Comparison of ENCODE assay signal across 8 cellular contexts in genomic region chr17:3893003-3893719, GRCh38. TPM values are rescaled to one million over a fixed set of nuclear protein-coding genes. Genes with fewer than 3 reads are reported as not detected.
DNase-seq lines count a peak whose midpoint lies in the region; TF ChIP-seq lines count a peak whose summit lies in the region.

CAMKK1 (minus strand) TSS chr17:3893053; CDS start chr17:3885687, 7,366 bp downstream.

- no peaks in the 10 kb centered on the region for H4K20me1 ChIP-seq in OCI-LY7 (ENCODE audit: insufficient read depth, low read length)

- peaks cover 7% of the 10 kb centered on the region; the same call in 1 of the 2 replicates for H3K4me1 ChIP-seq in Caco-2
- H3K4me1 ChIP-seq in OCI-LY7 (ENCODE audit: insufficient read depth, low read length, poor library complexity, severe bottlenecking): peaks cover 52% of the 10 kb centered on the region
- peaks cover 6 to 53% of the 10 kb centered on the region in 2 donors for H3K4me1 ChIP-seq in esophagus (ENCODE audit: control insufficient read depth in 2 of 2, insufficient read depth in 2 of 2, low read length in 1 of 2)
- peaks cover 46% of the 10 kb centered on the region for H3K4me1 ChIP-seq in muscle layer of colon (ENCODE audit: insufficient read depth, low read length)

- DNase-seq in Caco-2 (peak; percentile 84 to 88), GM20000 (ENCODE audit: low spot score) (peak; percentile 100), HT-29 (ENCODE audit: low spot score) (peak; percentile 78), OCI-LY7 (ENCODE audit: low spot score) (peak; percentile 92), activated T-cell treated with anti-CD3 and anti-CD28 coated beads for 48 hours (ENCODE audit: low read depth) (peak; percentile 93)
- peak; percentile 72 to 75 for DNase-seq in stimulated activated CD8-positive, alpha-beta memory T cell treated with anti-CD3 and anti-CD28 coated beads, Interleukin-7, amount 100 ng/mL, for 1 hour (ENCODE audit: low read depth in 2 of 2)

- H3K27ac Mint-ChIP-seq in Caco-2 (ENCODE audit: unreplicated experiment): peak within 1 kb of the TSS; percentile 91

- POLR2A ChIA-PET in Caco-2 (lab: Charles Lee) (interaction anchor here (0.6 kb wide), 1 partner anchor 55 kb away, joined by 4 read pairs; no protein-coding TSS in a partner anchor), OCI-LY7 (lab: Charles Lee) (interaction anchor here (0.5 to 0.6 kb wide), 2 partner anchors 46 to 114 kb away, joined by 3 read pairs; no protein-coding TSS in a partner anchor)

- no TSS peak for BruUV-seq in Caco-2 (replicated peaks; lab: Mats Ljungman, UMichigan)
- BruUV-seq in OCI-LY7 (replicated peaks; lab: Mats Ljungman, UMichigan): no TSS peak

- no peaks in the 10 kb centered on the region for H3K9me2 ChIP-seq in OCI-LY7 (ENCODE audit: insufficient read depth, low read length)

- peak within 1 kb of the TSS; percentile 78 for H3K4me2 ChIP-seq in OCI-LY7 (ENCODE audit: low read length)

- H3K4me1 Mint-ChIP-seq in Caco-2 (ENCODE audit: low read depth, unreplicated experiment): peaks cover 9% of the 10 kb centered on the region

- H3K4me3 ChIP-seq in Caco-2 (ENCODE audit: low read depth, low read length): peak within 1 kb of the TSS; percentile 62
- peak within 1 kb of the TSS; percentile 68 for H3K4me3 ChIP-seq in OCI-LY7 (ENCODE audit: low read depth, low read length, poor library complexity, severe bottlenecking)
- H3K4me3 ChIP-seq in esophagus (ENCODE audit: low read depth in 1 of 2, low read length in 2 of 2): peak within 1 kb of the TSS; percentile 51 to 58
- peak within 1 kb of the TSS; percentile 58 to 77 for H3K4me3 ChIP-seq in muscle layer of colon (ENCODE audit: low read depth in 1 of 2, low read length in 2 of 2)

- CTCF ChIA-PET in Caco-2 (lab: Charles Lee): interaction anchor here (0.6 to 2.3 kb wide), 6 partner anchors 21 to 465 kb away, joined by 3 to 11 read pairs (median 3); partner anchors contain the start of gene NCBP3
- CTCF ChIA-PET in OCI-LY7 (lab: Charles Lee; ENCODE audit: unreplicated experiment): interaction anchor here (0.6 to 0.7 kb wide), 2 partner anchors 84 to 140 kb away, joined by 3 read pairs; no protein-coding TSS in a partner anchor

- H3K27ac ChIP-seq in OCI-LY7 (ENCODE audit: low read depth, low read length, poor library complexity, severe bottlenecking) (no peak within 1 kb of the TSS), esophagus (ENCODE audit: low read depth in 2 of 2, low read length in 1 of 2) (peak within 1 kb of the TSS; percentile 80 to 82), muscle layer of colon (ENCODE audit: low read depth, low read length) (peak within 1 kb of the TSS; percentile 85)

- H3K36me3 Mint-ChIP-seq in Caco-2 (ENCODE audit: insufficient read depth, unreplicated experiment): peaks cover 8% of the 10 kb centered on the region

- H3K9ac ChIP-seq in muscle layer of colon (ENCODE audit: low read length): no peak within 1 kb of the TSS

- no peaks in the 10 kb centered on the region for H3K36me3 ChIP-seq in Caco-2 (ENCODE audit: control insufficient read depth, insufficient read depth, low read length)
- H3K36me3 ChIP-seq in OCI-LY7 (ENCODE audit: insufficient read depth, low read length): no peaks in the 10 kb centered on the region
- H3K36me3 ChIP-seq in esophagus (ENCODE audit: control insufficient read depth in 2 of 2, insufficient read depth in 2 of 2, low read length in 1 of 2): no peaks in the 10 kb centered on the region
- H3K36me3 ChIP-seq in muscle layer of colon (ENCODE audit: insufficient read depth, low read length): no peaks in the 10 kb centered on the region

- no peaks in the 10 kb centered on the region for H3K79me2 ChIP-seq in OCI-LY7 (ENCODE audit: insufficient read depth, low read depth, low read length)

- TF ChIP-seq CTCF in Caco-2 (IDR thresholded peaks at IDR 0.05; ENCODE audit: insufficient read depth in 1 of 2, low read depth in 1 of 2, low read length in 1 of 2, severe bottlenecking in 1 of 2, unreplicated experiment in 1 of 2) (no peak), GM20000 (IDR thresholded peaks at IDR 0.05; ENCODE audit: extremely low read depth, missing control alignments) (no peak), OCI-LY7 (conservative IDR thresholded peaks at IDR 0.05; ENCODE audit: low read length) (no peak)

- H3K9me3 ChIP-seq in Caco-2 (no peaks in the 10 kb centered on the region), OCI-LY7 (ENCODE audit: low read length) (no peaks in the 10 kb centered on the region), esophagus (ENCODE audit: control insufficient read depth in 2 of 2, insufficient read depth in 1 of 2, low read depth in 1 of 2, low read length in 1 of 2) (no peaks in the 10 kb centered on the region), muscle layer of colon (ENCODE audit: low read length) (no peaks in the 10 kb centered on the region)

- no peaks in the 10 kb centered on the region for H3K27me3 Mint-ChIP-seq in Caco-2 (ENCODE audit: insufficient read depth, unreplicated experiment)

- intact Hi-C loops in Caco-2 (cut with micrococcal nuclease; ENCODE audit: unreplicated experiment) (no loop called here), OCI-LY7 (cut with micrococcal nuclease; ENCODE audit: unreplicated experiment) (no loop called here)

- peak within 1 kb of the TSS; percentile 73 for H3K4me3 Mint-ChIP-seq in Caco-2 (ENCODE audit: unreplicated experiment)

- H2AFZ ChIP-seq in OCI-LY7 (ENCODE audit: low read length): peak within 1 kb of the TSS; percentile 60

- H3K9me3 Mint-ChIP-seq in Caco-2 (ENCODE audit: unreplicated experiment): no peaks in the 10 kb centered on the region

- no peaks in the 10 kb centered on the region for H3K27me3 ChIP-seq in Caco-2 (replicated peaks; ENCODE audit: control insufficient read depth, insufficient read depth, low read length)
- no peaks in the 10 kb centered on the region for H3K27me3 ChIP-seq in esophagus (ENCODE audit: control insufficient read depth in 1 of 2, insufficient read depth in 2 of 2, low read length in 2 of 2)
- no peaks in the 10 kb centered on the region for H3K27me3 ChIP-seq in muscle layer of colon (ENCODE audit: control insufficient read depth in 1 of 2, insufficient read depth in 2 of 2, low read length in 2 of 2)

- 1 to 3% methylated on average over 32 to 75 of the region's 75 CpGs for WGBS in esophagus, 2 donors

RNA-seq across cellular contexts. Expression of gene CAMKK1, which starts in this region (rescaled TPM):
- total RNA-seq in Caco-2 (2022) (1.4 and 1.9 TPM in 2 replicates), OCI-LY7 (2022) (2.7 and 3.5 TPM in 2 replicates)
- 6.2 TPM in 2 replicates for total RNA-seq in HT-29 (2014; rRNA removed; shearing (Covaris generic))
- 2.6 and 2.7 TPM in 2 replicates for total RNA-seq in OCI-LY7 (2014; rRNA removed; shearing (Covaris generic))
- polyA plus RNA-seq in esophagus: 1 to 10 TPM; 4.9 to 5.3 TPM
